In the genomic region with DNA sequence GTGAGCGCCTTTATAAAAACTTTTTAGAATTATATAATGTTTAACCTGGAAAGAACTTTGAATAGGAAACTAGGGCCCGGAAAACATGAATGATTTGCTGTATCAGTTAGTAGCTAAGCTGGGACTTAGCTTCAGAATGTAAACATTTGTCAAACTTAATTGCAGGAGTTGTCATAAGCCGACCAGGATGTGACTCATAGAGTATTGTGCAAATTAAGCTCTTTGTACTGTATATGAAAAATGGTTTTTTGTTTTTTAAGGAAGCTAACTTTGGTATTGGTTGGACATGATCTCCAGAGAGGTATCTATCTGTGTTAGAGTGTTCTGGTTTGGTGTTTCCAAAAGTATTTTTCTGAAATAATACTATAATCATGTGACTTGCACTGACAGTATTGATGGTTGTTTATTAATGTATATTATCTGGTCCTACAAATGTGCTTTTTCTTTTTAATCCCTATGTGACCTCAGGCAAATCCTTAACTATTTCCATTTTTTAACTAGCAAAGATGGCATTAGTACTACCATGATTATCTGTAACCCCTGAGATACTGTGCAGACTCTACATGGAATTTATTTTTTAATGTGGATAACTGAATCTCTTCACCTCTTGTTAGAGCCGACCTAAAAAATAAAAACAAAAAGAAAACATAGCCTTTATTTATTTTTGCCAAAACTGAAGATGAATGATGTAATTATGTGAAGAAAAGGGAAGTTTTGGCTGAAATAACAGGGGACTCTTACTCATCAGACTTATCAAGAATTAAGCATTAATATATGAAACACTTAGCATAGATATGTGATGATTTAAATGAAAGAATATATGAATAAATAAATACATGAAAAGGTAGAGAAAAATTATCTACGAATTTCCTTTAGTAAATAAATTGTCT, we compare ENCODE assay signal across 1 cellular context.
TF ChIP-seq lines count a peak whose summit lies in the region.

No MANE protein-coding gene starts in this region.

TF ChIP-seq in HCT116, 20 proteins besides CTCF, POLR2A, EP300 and RAD21 (continued from another document):
- TF ChIP-seq, protein P1, sequence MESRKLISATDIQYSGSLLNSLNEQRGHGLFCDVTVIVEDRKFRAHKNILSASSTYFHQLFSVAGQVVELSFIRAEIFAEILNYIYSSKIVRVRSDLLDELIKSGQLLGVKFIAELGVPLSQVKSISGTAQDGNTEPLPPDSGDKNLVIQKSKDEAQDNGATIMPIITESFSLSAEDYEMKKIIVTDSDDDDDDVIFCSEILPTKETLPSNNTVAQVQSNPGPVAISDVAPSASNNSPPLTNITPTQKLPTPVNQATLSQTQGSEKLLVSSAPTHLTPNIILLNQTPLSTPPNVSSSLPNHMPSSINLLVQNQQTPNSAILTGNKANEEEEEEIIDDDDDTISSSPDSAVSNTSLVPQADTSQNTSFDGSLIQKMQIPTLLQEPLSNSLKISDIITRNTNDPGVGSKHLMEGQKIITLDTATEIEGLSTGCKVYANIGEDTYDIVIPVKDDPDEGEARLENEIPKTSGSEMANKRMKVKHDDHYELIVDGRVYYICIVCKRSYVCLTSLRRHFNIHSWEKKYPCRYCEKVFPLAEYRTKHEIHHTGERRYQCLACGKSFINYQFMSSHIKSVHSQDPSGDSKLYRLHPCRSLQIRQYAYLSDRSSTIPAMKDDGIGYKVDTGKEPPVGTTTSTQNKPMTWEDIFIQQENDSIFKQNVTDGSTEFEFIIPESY (IDR thresholded peaks at IDR 0.05; ENCODE audit: extremely low read depth, insufficient replicate concordance, low read length), result no peak
- TF ChIP-seq SRF (IDR thresholded peaks at IDR 0.05; ENCODE audit: low read depth) (no peak), ZFX (IDR thresholded peaks at IDR 0.05) (no peak), ZNF274 (IDR thresholded peaks at IDR 0.05; ENCODE audit: low read depth, low read length) (no peak)
- TF ChIP-seq, protein P2, sequence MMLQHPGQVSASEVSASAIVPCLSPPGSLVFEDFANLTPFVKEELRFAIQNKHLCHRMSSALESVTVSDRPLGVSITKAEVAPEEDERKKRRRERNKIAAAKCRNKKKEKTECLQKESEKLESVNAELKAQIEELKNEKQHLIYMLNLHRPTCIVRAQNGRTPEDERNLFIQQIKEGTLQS (IDR thresholded peaks at IDR 0.05), result no peak
TF ChIP-seq in HCT116: peak in this region for 5.
